Comparison of ENCODE assay signal across 9 cellular contexts in the genomic region with DNA sequence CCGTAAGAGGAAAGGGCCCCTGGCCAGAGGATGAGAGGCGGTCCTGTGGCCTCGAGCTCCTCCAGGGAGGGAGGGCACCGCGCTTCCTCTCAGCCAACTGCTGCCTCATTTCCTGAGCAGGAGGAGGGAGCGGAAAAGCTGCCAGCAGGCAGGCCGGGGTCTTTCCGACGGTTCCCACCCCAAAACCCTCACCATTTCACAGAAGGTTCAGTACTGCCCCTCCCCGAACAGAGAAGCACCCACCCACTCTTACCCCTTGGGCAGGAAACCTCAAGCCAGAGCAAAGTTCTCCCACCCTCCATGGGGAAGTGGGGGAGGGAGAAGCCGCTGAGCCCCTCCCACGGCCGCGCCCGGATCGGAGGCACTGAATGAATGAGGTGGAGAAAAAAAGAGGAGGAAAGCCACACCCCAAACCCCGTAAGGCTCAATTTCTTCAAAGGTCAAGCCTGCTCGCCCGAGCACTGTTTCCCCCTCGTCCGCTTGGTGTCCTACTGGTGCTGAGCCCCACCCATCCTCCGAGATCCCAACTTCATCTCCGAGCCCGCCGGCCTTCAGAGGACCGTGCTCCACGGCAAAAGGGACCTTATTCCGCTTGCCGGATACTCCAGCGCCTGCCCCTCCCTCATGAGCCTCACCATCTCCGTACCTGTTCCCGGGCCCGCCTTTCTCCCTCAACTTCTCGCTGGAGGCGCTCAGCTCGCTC. TPM values are rescaled to one million over a fixed set of nuclear protein-coding genes. Genes with fewer than 3 reads are reported as not detected.
DNase-seq lines count a peak whose midpoint lies in the region; ATAC-seq and TF ChIP-seq lines count a peak whose summit lies in the region.
"Had no signal": no experiment of that assay in that cellular context is flagged by ENCODE, and none has a peak within 500 bp of the region (broad histone marks: within the 10 kb centered on the region; RNA-seq: fewer than 3 reads in every experiment).

No MANE protein-coding gene starts in this region.

- H3K9me1 ChIP-seq in IMR-90 (ENCODE audit: insufficient read depth, low read length), result peaks cover 18% of the 10 kb centered on the region

- H4K8ac ChIP-seq in IMR-90 (ENCODE audit: low read depth in 2 of 2, low read length in 2 of 2), result peak overlapping the region; percentile 66 to 88

- peak overlapping the region; percentile 99 for H2AFZ ChIP-seq in IMR-90 (replicated peaks; ENCODE audit: low read length, poor library complexity)

- H3K9me3 ChIP-seq in IMR-90 (ENCODE audit: control insufficient read depth, insufficient read depth, low read length) (no peaks in the 10 kb centered on the region), upper lobe of right lung (no peaks in the 10 kb centered on the region)

- H3K4me1 ChIP-seq in IMR-90 (ENCODE audit: control insufficient read depth, insufficient read depth, low read length) (peaks cover 18% of the 10 kb centered on the region), upper lobe of right lung (peaks cover 45% of the 10 kb centered on the region)

- TF ChIP-seq CTCF in Calu3 (IDR thresholded peaks at IDR 0.05; ENCODE audit: unreplicated experiment), result no peak
- TF ChIP-seq CTCF in IMR-90 (conservative IDR thresholded peaks at IDR 0.05; ENCODE audit: low read depth, low read length), result no peak
- TF ChIP-seq CTCF in upper lobe of right lung (IDR thresholded peaks at IDR 0.05), result no peak

- 0% methylated on average over 8 of the region's 36 CpGs; no CpG with 5 or more reads in 1 of the 2 experiments for WGBS in IMR-90 (ENCODE audit: extremely low coverage in 2 of 2, insufficient read length in 1 of 2), 2 experiments

- H3K4me1 Mint-ChIP-seq in Calu3 (ENCODE audit: low read depth, unreplicated experiment), result peaks cover 58% of the 10 kb centered on the region
- peaks cover 49% of the 10 kb centered on the region for H3K4me1 Mint-ChIP-seq in activated naive CD8-positive, alpha-beta T cell treated with anti-CD3 and anti-CD28 coated beads for 36 hours

- H2AK5ac ChIP-seq in IMR-90 (ENCODE audit: low read depth, low read length), result peak overlapping the region; percentile 96

- peak overlapping the region; percentile 94 for H3K4ac ChIP-seq in IMR-90 (ENCODE audit: low read depth, low read length)

- H3K56ac ChIP-seq in IMR-90 (ENCODE audit: extremely low read depth, insufficient read depth, low read length), result peak overlapping the region; percentile 92

- H2AK9ac ChIP-seq in IMR-90 (replicated peaks; ENCODE audit: low read depth, low read length, poor library complexity), result peak overlapping the region; percentile 100

- H2BK120ac ChIP-seq in IMR-90 (ENCODE audit: low read depth, low read length), result peak overlapping the region; percentile 35; the same call in 1 of the 2 replicates

- peak overlapping the region; percentile 92 for H3K4me3 Mint-ChIP-seq in Calu3 (ENCODE audit: low read depth, unreplicated experiment)
- peak overlapping the region; percentile 100 for H3K4me3 Mint-ChIP-seq in activated naive CD8-positive, alpha-beta T cell treated with anti-CD3 and anti-CD28 coated beads for 36 hours

- H2BK5ac ChIP-seq in IMR-90 (ENCODE audit: low read depth, low read length, poor library complexity, severe bottlenecking), result peak overlapping the region; percentile 86

- ATAC-seq in GM21381 (IDR thresholded peaks at IDR 0.05; ENCODE audit: unreplicated experiment), result peak; percentile 45
- ATAC-seq in IMR-90 (ENCODE audit: low read depth), result peak; percentile 68
- ATAC-seq in upper lobe of right lung, result peak; percentile 82

- peak overlapping the region; percentile 97 for H3K27ac Mint-ChIP-seq in Calu3 (ENCODE audit: unreplicated experiment)
- H3K27ac Mint-ChIP-seq in activated naive CD8-positive, alpha-beta T cell treated with anti-CD3 and anti-CD28 coated beads for 36 hours, result peak overlapping the region; percentile 100

- TF ChIP-seq RAD21 in IMR-90 (IDR thresholded peaks at IDR 0.05; ENCODE audit: low read length), result no peak

- CTCF ChIA-PET in Calu3 (lab: Charles Lee), result interaction anchor here (1.4 kb wide), 1 partner anchor 11 kb away, joined by 4 read pairs; no protein-coding TSS in a partner anchor
- CTCF ChIA-PET in IMR-90 (lab: Yijun Ruan, JAX), result no interaction called here

- H3K27me3 Mint-ChIP-seq in Calu3 (ENCODE audit: unreplicated experiment), result no peaks in the 10 kb centered on the region
- H3K27me3 Mint-ChIP-seq in activated naive CD8-positive, alpha-beta T cell treated with anti-CD3 and anti-CD28 coated beads for 36 hours, result no peaks in the 10 kb centered on the region

- H4K5ac ChIP-seq in IMR-90 (ENCODE audit: low read depth, low read length), result peak overlapping the region; percentile 48

- DNase-seq in Calu3 (peak; percentile 78), IMR-90 (peak; percentile 84), SKM-1 (lab: John Stamatoyannopoulos, UW; ENCODE audit: unreplicated experiment) (peak; percentile 98), cardiac septum (ENCODE audit: low spot score) (peak; percentile 92), posterior cingulate gyrus (peak; percentile 16 to 90 (median 36)), upper lobe of right lung (peak; percentile 93)
- peak; percentile 89 for DNase-seq in activated naive CD8-positive, alpha-beta T cell treated with anti-CD3 and anti-CD28 coated beads for 36 hours

- H2BK20ac ChIP-seq in IMR-90 (ENCODE audit: low read depth, low read length), result no peak overlapping the region

- H3K4me2 ChIP-seq in IMR-90 (ENCODE audit: low read depth, low read length), result peak overlapping the region; percentile 99

- H4K91ac ChIP-seq in IMR-90 (ENCODE audit: insufficient read depth, low read depth, low read length), result peak overlapping the region; percentile 95

- dilution Hi-C loops in IMR-90 (cut with HindIII; ENCODE audit: low sequenced_read_pairs, unreplicated experiment), result no loop called here

- H3K27me3 ChIP-seq in IMR-90 (ENCODE audit: control insufficient read depth, insufficient read depth, low read length), result no peaks in the 10 kb centered on the region
- H3K27me3 ChIP-seq in upper lobe of right lung, result no peaks in the 10 kb centered on the region

- H3K36me3 Mint-ChIP-seq in Calu3 (ENCODE audit: insufficient read depth, unreplicated experiment), result peaks cover 49% of the 10 kb centered on the region
- peaks cover 41% of the 10 kb centered on the region for H3K36me3 Mint-ChIP-seq in activated naive CD8-positive, alpha-beta T cell treated with anti-CD3 and anti-CD28 coated beads for 36 hours

- H4K20me1 ChIP-seq in IMR-90 (ENCODE audit: insufficient read depth, low read length), result peaks cover 54% of the 10 kb centered on the region

- peak overlapping the region; percentile 87 for H3K4me3 ChIP-seq in IMR-90 (ENCODE audit: insufficient read depth, low read depth, low read length)
- peak overlapping the region; percentile 98 for H3K4me3 ChIP-seq in upper lobe of right lung

- intact Hi-C loops in Calu3 (cut with micrococcal nuclease; ENCODE audit: unreplicated experiment), result no loop called here
- intact Hi-C loops in IMR-90 (cut with micrococcal nuclease), result loop anchor here (2.0 kb wide), 1 partner anchor 192 kb away; a partner anchor contains a TSS
- intact Hi-C loops in cardiac septum (cut with DNase I), result loop anchor here (2.0 kb wide), 1 partner anchor 38 kb away; a partner anchor contains a TSS
- intact Hi-C loops in posterior cingulate gyrus (cut with DNase I), result loop anchor here (2.0 kb wide), 1 partner anchor 38 kb away; a partner anchor contains a TSS
- intact Hi-C loops in upper lobe of right lung (cut with DNase I), result no loop called here

- H3K23ac ChIP-seq in IMR-90 (ENCODE audit: low read depth, low read length), result peak overlapping the region; percentile 73

- H3K14ac ChIP-seq in IMR-90 (replicated peaks; ENCODE audit: low read depth, low read length), result peak overlapping the region; percentile 65

- H2BK15ac ChIP-seq in IMR-90 (ENCODE audit: low read depth, low read length), result peak overlapping the region; percentile 8; the same call in 1 of the 3 replicates

- peaks cover 0 to 29% of the 10 kb centered on the region in 2 experiments; a peak in 2 of 4 replicates for H3K79me1 ChIP-seq in IMR-90 (ENCODE audit: low read depth in 1 of 2, low read length in 2 of 2)

- H3K9me3 Mint-ChIP-seq in Calu3 (ENCODE audit: low read depth, unreplicated experiment), result no peaks in the 10 kb centered on the region
- no peaks in the 10 kb centered on the region for H3K9me3 Mint-ChIP-seq in activated naive CD8-positive, alpha-beta T cell treated with anti-CD3 and anti-CD28 coated beads for 36 hours

- peaks cover 10% of the 10 kb centered on the region for H3K36me3 ChIP-seq in IMR-90 (ENCODE audit: control insufficient read depth, insufficient read depth, low read length)
- H3K36me3 ChIP-seq in upper lobe of right lung, result peaks cover 7% of the 10 kb centered on the region

- peak overlapping the region; percentile 44 for H3K18ac ChIP-seq in IMR-90 (ENCODE audit: low read depth, low read length)

- TF ChIP-seq POLR2A in IMR-90 (IDR thresholded peaks at IDR 0.05; ENCODE audit: low read depth, low read length), result 0 out of 2 replicates have a peak, but pooled peaks have one; percentile 45

- no TSS peak for BruUV-seq in Calu3 (replicated peaks; lab: Mats Ljungman, UMichigan)
- BruUV-seq in IMR-90 (replicated peaks; lab: Mats Ljungman, UMichigan), result no TSS peak

- peak overlapping the region; percentile 86 for H3K9ac ChIP-seq in IMR-90 (ENCODE audit: low read depth, low read length)

- H3K27ac ChIP-seq in IMR-90 (ENCODE audit: insufficient read depth, low read length) (peak overlapping the region; percentile 93), upper lobe of right lung (peak overlapping the region; percentile 96)

- in situ Hi-C loops in IMR-90 (cut with MboI; ENCODE audit: low sequenced_read_pairs), result no loop called here

- POLR2A ChIA-PET in IMR-90 (lab: Charles Lee; ENCODE audit: unreplicated experiment), result interaction anchor here (0.6 kb wide), 1 partner anchor 14 kb away, joined by 3 read pairs; no protein-coding TSS in a partner anchor

RNA-seq across cellular contexts. Expression of a gene that starts 9.4 kb away (rescaled TPM):
- total RNA-seq in Calu3 (2022), result 564 and 582 TPM in 2 replicates
- 530 and 974 TPM in 2 replicates for total RNA-seq in IMR-90 (2012; rRNA removed)
- polyA plus RNA-seq in IMR-90 (2012; rRNA removed), result 409 and 438 TPM in 2 replicates
- 159 and 397 TPM in 2 replicates for polyA plus RNA-seq in IMR-90 (2012; cell fraction: cytosol; rRNA removed)
- 82.6 and 262 TPM in 2 replicates for polyA plus RNA-seq in IMR-90 (2012; cell fraction: nucleus; rRNA removed; ENCODE audit: low replicate concordance)
- 100 to 1,000 TPM; 725 to 753 TPM for total RNA-seq in activated naive CD8-positive, alpha-beta T cell treated with anti-CD3 and anti-CD28 coated beads for 36 hours
- total RNA-seq in cardiac septum, result 364 TPM
- 326 TPM for total RNA-seq in upper lobe of right lung

RNA-seq across cellular contexts. Expression of a gene that starts 23.6 kb away (rescaled TPM):
- total RNA-seq in Calu3 (2022) (not detected in 2 replicates), IMR-90 (2012; rRNA removed) (not detected in 2 replicates), cardiac septum (not detected), upper lobe of right lung (not detected)
- polyA plus RNA-seq in IMR-90 (2012; rRNA removed), result not detected in 2 replicates
- polyA plus RNA-seq in IMR-90 (2012; cell fraction: cytosol; rRNA removed), result not detected in 2 replicates
- not detected in 2 replicates for polyA plus RNA-seq in IMR-90 (2012; cell fraction: nucleus; rRNA removed; ENCODE audit: low replicate concordance)
- not detected for total RNA-seq in activated naive CD8-positive, alpha-beta T cell treated with anti-CD3 and anti-CD28 coated beads for 36 hours
- total RNA-seq: subcutaneous adipose tissue had no signal

RNA-seq across cellular contexts. Expression of a gene that starts 27.6 kb away (rescaled TPM):
- total RNA-seq in Calu3 (2022) (0.12 TPM in 1 of 2 replicates, not detected in the other), IMR-90 (2012; rRNA removed) (under 0.01 TPM in 2 replicates), cardiac septum (0.48 TPM), upper lobe of right lung (2.1 TPM)
- polyA plus RNA-seq in IMR-90 (2012; rRNA removed), result 0.02 TPM in 1 of 2 replicates, not detected in the other
- polyA plus RNA-seq in IMR-90 (2012; cell fraction: cytosol; rRNA removed), result under 0.01 TPM in 1 of 2 replicates, not detected in the other
- 0.02 and 0.13 TPM in 2 replicates for polyA plus RNA-seq in IMR-90 (2012; cell fraction: nucleus; rRNA removed; ENCODE audit: low replicate concordance)
- total RNA-seq in activated naive CD8-positive, alpha-beta T cell treated with anti-CD3 and anti-CD28 coated beads for 36 hours, result under 1 TPM in 1 of 2 experiments, not detected in 1; 0.04 TPM

RNA-seq across cellular contexts. Expression of a gene that starts 38.3 kb away (rescaled TPM):
- total RNA-seq in Calu3 (2022) (245 and 250 TPM in 2 replicates), IMR-90 (2012; rRNA removed) (57.5 and 77.2 TPM in 2 replicates), cardiac septum (111 TPM), upper lobe of right lung (156 TPM)
- 149 and 156 TPM in 2 replicates for polyA plus RNA-seq in IMR-90 (2012; rRNA removed)
- 58.9 and 125 TPM in 2 replicates for polyA plus RNA-seq in IMR-90 (2012; cell fraction: cytosol; rRNA removed)
- polyA plus RNA-seq in IMR-90 (2012; cell fraction: nucleus; rRNA removed; ENCODE audit: low replicate concordance), result 363 and 547 TPM in 2 replicates
- total RNA-seq in activated naive CD8-positive, alpha-beta T cell treated with anti-CD3 and anti-CD28 coated beads for 36 hours, result 100 to 1,000 TPM; 247 to 266 TPM

Comparison
In these comparisons a context has a peak if more than half of its experiments do, and no peak if none do; other contexts are left out.
1. Peak in every context shown above with its lines: DNase-seq, ATAC-seq, H3K4me3 ChIP-seq and H3K27ac ChIP-seq.
2. DNase-seq: peak in every context shown above with its lines; median percentile 98 in SKM-1; 93 in upper lobe of right lung; 92 in cardiac septum; 89 in activated naive CD8-positive, alpha-beta T cell treated with anti-CD3 and anti-CD28 coated beads for 36 hours; 84 in IMR-90; 78 in Calu3; 36 in posterior cingulate gyrus.
3. intact Hi-C loops: an anchor here in IMR-90 (2.0 kb wide), cardiac septum (2.0 kb wide) and posterior cingulate gyrus (2.0 kb wide); none called in Calu3 and upper lobe of right lung.